22 cellular contexts compared by ENCODE assay signal in the genomic region with DNA sequence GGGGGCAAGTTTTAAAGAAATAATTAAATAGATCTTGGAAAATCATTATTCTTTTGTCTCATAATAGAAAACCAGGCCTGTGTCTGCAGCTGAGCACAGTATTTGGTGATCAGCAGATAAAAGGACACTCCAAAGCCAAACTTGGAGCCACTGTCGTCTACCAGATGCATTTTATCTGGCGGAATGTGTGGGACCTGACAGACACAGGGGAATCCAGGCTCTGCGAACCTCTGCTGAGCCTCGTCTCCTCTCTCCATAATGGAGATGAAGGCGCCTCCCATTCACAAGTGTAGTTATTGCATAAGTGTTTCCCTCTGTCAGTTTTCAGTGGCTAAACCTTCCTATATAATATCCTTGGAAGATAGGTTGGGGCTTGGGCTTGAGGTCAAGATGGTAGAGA. TPM values are rescaled to one million over a fixed set of nuclear protein-coding genes. Genes with fewer than 3 reads are reported as not detected.
A peak's percentile ranks its signal among the peaks of the same experiment; 100 is the strongest.
DNase-seq lines count a peak whose midpoint lies in the region; ATAC-seq and TF ChIP-seq lines count a peak whose summit lies in the region.
"Had no signal": no experiment of that assay in that cellular context is flagged by ENCODE, and none has a peak within 500 bp of the region (broad histone marks: within the 10 kb centered on the region; RNA-seq: fewer than 3 reads in every experiment).

No MANE protein-coding gene starts in this region.

- no peaks in the 10 kb centered on the region for H3F3A ChIP-seq in smooth muscle cell (ENCODE audit: low read depth)

- H3K9ac ChIP-seq in smooth muscle cell (ENCODE audit: low read depth) (no peak overlapping the region), mammary epithelial cell (ENCODE audit: insufficient read depth, low read length) (no peak overlapping the region)

- ATAC-seq in GM21717 (IDR thresholded peaks at IDR 0.05; ENCODE audit: unreplicated experiment), result no peak
- ATAC-seq in natural killer cell treated with Interleukin-12 subunit alpha and Interleukin-12 subunit beta and Interleukin-15 and Interleukin-18, amount 100 ng/mL, for 72 hours, result no peak
- ATAC-seq: activated CD8-positive, alpha-beta T cell treated with anti-CD3 and anti-CD28 coated beads, Interleukin-2, amount 10 ng/mL, durations not matched to agents 7 days and 5 days; stimulated activated memory B cell treated with anti-CD40 and anti-IgM and Interleukin-4, amounts not matched to agents 10 μg/mL and 1 μg/mL and 100 μg/mL, for 72 hours had no signal

- BruUV-seq in mammary epithelial cell (replicated peaks; lab: Mats Ljungman, UMichigan), result no TSS peak

- no peaks in the 10 kb centered on the region for H3K9me3 ChIP-seq in right atrium auricular region
- H3K9me3 ChIP-seq in smooth muscle cell (replicated peaks; ENCODE audit: low read depth), result no peaks in the 10 kb centered on the region
- no peaks in the 10 kb centered on the region for H3K9me3 ChIP-seq in mammary epithelial cell (replicated peaks; ENCODE audit: insufficient read depth, low read length)
- H3K9me3 ChIP-seq: testis had no signal

- peaks cover 7% of the 10 kb centered on the region for H4K20me1 ChIP-seq in smooth muscle cell (ENCODE audit: low read depth)
- no peaks in the 10 kb centered on the region for H4K20me1 ChIP-seq in mammary epithelial cell (ENCODE audit: insufficient read depth, low read length)

- 44% methylated on average over 5 of the region's 5 CpGs for WGBS in smooth muscle cell (ENCODE audit: low lambda C conversion rate)
- WGBS in mammary epithelial cell (ENCODE audit: low coverage, missing lambda C conversion rate), result 72% methylated on average over 5 of the region's 5 CpGs

- H3K27ac ChIP-seq in right atrium auricular region, result peak overlapping the region; percentile 46 to 57
- peak overlapping the region; percentile 12 for H3K27ac ChIP-seq in smooth muscle cell (ENCODE audit: low read depth)
- no peak overlapping the region for H3K27ac ChIP-seq in mammary epithelial cell (ENCODE audit: insufficient read depth, low read depth, low read length)
- H3K27ac ChIP-seq: testis had no signal

- H3K27me3 Mint-ChIP-seq in IgD-negative memory B cell (no peaks in the 10 kb centered on the region), brain (no peaks in the 10 kb centered on the region)
- no peaks in the 10 kb centered on the region for H3K27me3 Mint-ChIP-seq in natural killer cell treated with Interleukin-12 subunit alpha and Interleukin-12 subunit beta and Interleukin-15 and Interleukin-18, amount 100 ng/mL, for 72 hours
- H3K27me3 Mint-ChIP-seq: CD4-positive, CD25-positive, alpha-beta regulatory T cell; naive B cell; stimulated activated memory B cell treated with anti-CD40 and anti-IgM and Interleukin-4, amounts not matched to agents 10 μg/mL and 1 μg/mL and 100 μg/mL, for 72 hours had no signal

- no peaks in the 10 kb centered on the region for H3K27me3 ChIP-seq in right atrium auricular region
- H3K27me3 ChIP-seq in smooth muscle cell (ENCODE audit: low read depth), result no peaks in the 10 kb centered on the region
- H3K27me3 ChIP-seq in mammary epithelial cell (ENCODE audit: insufficient read depth, low read length), result no peaks in the 10 kb centered on the region
- H3K27me3 ChIP-seq: dorsolateral prefrontal cortex, testis had no signal

- H3K36me3 Mint-ChIP-seq in IgD-negative memory B cell (peaks cover 10% of the 10 kb centered on the region), brain (peaks cover 1% of the 10 kb centered on the region)
- H3K36me3 Mint-ChIP-seq in natural killer cell treated with Interleukin-12 subunit alpha and Interleukin-12 subunit beta and Interleukin-15 and Interleukin-18, amount 100 ng/mL, for 72 hours, result no peaks in the 10 kb centered on the region
- H3K36me3 Mint-ChIP-seq: naive B cell had no signal

- in situ Hi-C loops in mammary epithelial cell (cut with MboI; ENCODE audit: low sequenced_read_pairs in 2 of 2), result no loop called here

- DNase-seq in right atrium auricular region (ENCODE audit: low spot score), result no peak
- DNase-seq in smooth muscle cell (lab: John Stamatoyannopoulos, UW; ENCODE audit: unreplicated experiment), result no peak
- DNase-seq in stimulated activated CD4-positive, alpha-beta T cell treated with anti-CD3 and anti-CD28 coated beads, Interleukin-4, amount 100 ng/mL, for 24 hours, result no peak
- no peak for DNase-seq in natural killer cell treated with Interleukin-12 subunit alpha and Interleukin-12 subunit beta and Interleukin-15 and Interleukin-18, amount 100 ng/mL, for 72 hours (ENCODE audit: low spot score)
- no peak for DNase-seq in mammary epithelial cell
- DNase-seq: activated CD4-positive, alpha-beta T cell treated with anti-CD3 and anti-CD28 coated beads for 1 hour; activated CD8-positive, alpha-beta T cell treated with anti-CD3 and anti-CD28 coated beads, Interleukin-2, amount 10 ng/mL, durations not matched to agents 7 days and 5 days; activated T-cell treated with anti-CD3 and anti-CD28 coated beads, Interleukin-2, amount 50 U/mL, for 1 hour; CD4-positive, CD25-positive, alpha-beta regulatory T cell; DMS 273 treated with DMSO at 0.1 percent for 48 hours; dorsolateral prefrontal cortex; foreskin fibroblast; HCEC 1CT; MM.1S; naive B cell; NCI-H526 treated with DMSO at 0.1 percent for 48 hours; stimulated activated CD4-positive, alpha-beta T cell treated with anti-CD3 and anti-CD28 coated beads, Interleukin-1b, Interleukin-23, amount 100 ng/mL, for 48 hours; testis had no signal

- no peak for TF ChIP-seq CTCF in brain (conservative IDR thresholded peaks at IDR 0.05)
- TF ChIP-seq CTCF in right atrium auricular region (IDR thresholded peaks at IDR 0.05), result no peak
- TF ChIP-seq CTCF in smooth muscle cell (IDR thresholded peaks at IDR 0.05; ENCODE audit: borderline replicate concordance, insufficient read depth, poor library complexity, severe bottlenecking), result no peak
- no peak for TF ChIP-seq CTCF in mammary epithelial cell (conservative IDR thresholded peaks at IDR 0.05 in 1 of 2, IDR thresholded peaks at IDR 0.05 in 1 of 2; ENCODE audit: extremely low read depth in 1 of 2, insufficient read depth in 1 of 2, low read depth in 1 of 2, low read length in 2 of 2)

- H3K27ac Mint-ChIP-seq in IgD-negative memory B cell, result peak overlapping the region in 2 of 3 donors; percentile 10 to 59
- H3K27ac Mint-ChIP-seq in brain, result peak overlapping the region in 3 of 5 experiments; percentile 8 to 76 (median 20)
- no peak overlapping the region for H3K27ac Mint-ChIP-seq in natural killer cell treated with Interleukin-12 subunit alpha and Interleukin-12 subunit beta and Interleukin-15 and Interleukin-18, amount 100 ng/mL, for 72 hours
- H3K27ac Mint-ChIP-seq: activated CD8-positive, alpha-beta T cell treated with anti-CD3 and anti-CD28 coated beads, Interleukin-2, amount 10 ng/mL, durations not matched to agents 7 days and 5 days; CD4-positive, CD25-positive, alpha-beta regulatory T cell; stimulated activated memory B cell treated with anti-CD40 and anti-IgM and Interleukin-4, amounts not matched to agents 10 μg/mL and 1 μg/mL and 100 μg/mL, for 72 hours had no signal

- no peaks in the 10 kb centered on the region for H3K79me2 ChIP-seq in smooth muscle cell (ENCODE audit: low read depth)
- H3K79me2 ChIP-seq in mammary epithelial cell (ENCODE audit: insufficient read depth, low read length), result peaks cover 7% of the 10 kb centered on the region

- no peaks in the 10 kb centered on the region for H3K36me3 ChIP-seq in right atrium auricular region
- H3K36me3 ChIP-seq in smooth muscle cell (ENCODE audit: low read depth), result no peaks in the 10 kb centered on the region
- no peaks in the 10 kb centered on the region for H3K36me3 ChIP-seq in mammary epithelial cell (ENCODE audit: insufficient read depth, low read length)

- CTCF ChIA-PET in mammary epithelial cell (lab: Charles Lee; ENCODE audit: low non-redundant PET), result no interaction called here

- H3K4me1 Mint-ChIP-seq in IgD-negative memory B cell (peaks cover 0 to 5% (median 2%) of the 10 kb centered on the region in 3 donors), brain (peaks cover 44% of the 10 kb centered on the region)
- H3K4me1 Mint-ChIP-seq in natural killer cell treated with Interleukin-12 subunit alpha and Interleukin-12 subunit beta and Interleukin-15 and Interleukin-18, amount 100 ng/mL, for 72 hours (ENCODE audit: low read depth in 2 of 2), result peaks cover 8 to 9% of the 10 kb centered on the region in 2 donors
- H3K4me1 Mint-ChIP-seq: stimulated activated memory B cell treated with anti-CD40 and anti-IgM and Interleukin-4, amounts not matched to agents 10 μg/mL and 1 μg/mL and 100 μg/mL, for 72 hours had no signal

- H3K4me3 Mint-ChIP-seq in IgD-negative memory B cell (no peak overlapping the region), brain (no peak overlapping the region)
- no peak overlapping the region for H3K4me3 Mint-ChIP-seq in natural killer cell treated with Interleukin-12 subunit alpha and Interleukin-12 subunit beta and Interleukin-15 and Interleukin-18, amount 100 ng/mL, for 72 hours
- H3K4me3 Mint-ChIP-seq: activated CD8-positive, alpha-beta T cell treated with anti-CD3 and anti-CD28 coated beads, Interleukin-2, amount 10 ng/mL, durations not matched to agents 7 days and 5 days; CD4-positive, CD25-positive, alpha-beta regulatory T cell; naive B cell; stimulated activated memory B cell treated with anti-CD40 and anti-IgM and Interleukin-4, amounts not matched to agents 10 μg/mL and 1 μg/mL and 100 μg/mL, for 72 hours had no signal

- H3K4me3 ChIP-seq in right atrium auricular region (no peak overlapping the region), smooth muscle cell (no peak overlapping the region), mammary epithelial cell (replicated peaks in 1 of 3; ENCODE audit: insufficient read depth in 1 of 3, low read depth in 2 of 3, low read length in 3 of 3) (no peak overlapping the region)
- H3K4me3 ChIP-seq: testis had no signal

- H3K4me2 ChIP-seq in smooth muscle cell (peak overlapping the region; percentile 48), mammary epithelial cell (ENCODE audit: insufficient read depth, low read depth, low read length) (no peak overlapping the region)

- H3K9me3 Mint-ChIP-seq in IgD-negative memory B cell (no peaks in the 10 kb centered on the region), brain (no peaks in the 10 kb centered on the region)
- no peaks in the 10 kb centered on the region for H3K9me3 Mint-ChIP-seq in natural killer cell treated with Interleukin-12 subunit alpha and Interleukin-12 subunit beta and Interleukin-15 and Interleukin-18, amount 100 ng/mL, for 72 hours
- H3K9me3 Mint-ChIP-seq: CD4-positive, CD25-positive, alpha-beta regulatory T cell; naive B cell; stimulated activated memory B cell treated with anti-CD40 and anti-IgM and Interleukin-4, amounts not matched to agents 10 μg/mL and 1 μg/mL and 100 μg/mL, for 72 hours had no signal

- H3K4me1 ChIP-seq in right atrium auricular region, result peaks cover 3 to 37% of the 10 kb centered on the region in 2 donors
- H3K4me1 ChIP-seq in smooth muscle cell (ENCODE audit: low read depth), result peaks cover 11% of the 10 kb centered on the region
- peaks cover 5% of the 10 kb centered on the region for H3K4me1 ChIP-seq in mammary epithelial cell (ENCODE audit: insufficient read depth, low read length)

- intact Hi-C loops in mammary epithelial cell (cut with micrococcal nuclease), result no loop called here

- no peak overlapping the region for H2AFZ ChIP-seq in smooth muscle cell (ENCODE audit: low read depth)
- H2AFZ ChIP-seq in mammary epithelial cell (ENCODE audit: low read depth, low read length), result no peak overlapping the region

- dilution Hi-C loops in mammary epithelial cell (cut with HindIII; ENCODE audit: low sequenced_read_pairs), result no loop called here

RNA-seq across cellular contexts. Expression of a gene that starts 42.1 kb away (rescaled TPM):
- polyA plus RNA-seq in IgD-negative memory B cell (23.1 TPM), brain (ENCODE audit: insufficient read depth, low read depth, low replicate concordance) (40.9 TPM), smooth muscle cell (17.1 and 24.7 TPM in 2 replicates), mammary epithelial cell (13.8 TPM)
- total RNA-seq in right atrium auricular region (10 to 100 TPM; 15.7 to 18.0 TPM), smooth muscle cell (11.4 and 12.4 TPM in 2 replicates), mammary epithelial cell (10 to 100 TPM in 1 of 2 donors, 1 to 10 TPM in 1; 7.0 to 15.9 TPM)
- 10 to 100 TPM; 20.8 to 32.7 TPM for total RNA-seq in natural killer cell treated with Interleukin-12 subunit alpha and Interleukin-12 subunit beta and Interleukin-15 and Interleukin-18, amount 100 ng/mL, for 72 hours
- 13.5 TPM for polyA minus RNA-seq in mammary epithelial cell

Comparison
In these comparisons a context has a peak if more than half of its experiments do, and no peak if none do; other contexts are left out.
1. H3K27ac Mint-ChIP-seq: peak in IgD-negative memory B cell (2 of 3) and brain (3 of 5); none in natural killer cell treated with Interleukin-12 subunit alpha and Interleukin-12 subunit beta and Interleukin-15 and Interleukin-18, amount 100 ng/mL, for 72 hours (0 of 2).